18 cellular contexts compared by ENCODE assay signal in genomic region chr5:39022151-39022550, GRCh38. TPM values are rescaled to one million over a fixed set of nuclear protein-coding genes. Genes with fewer than 3 reads are reported as not detected.
DNase-seq lines count a peak whose midpoint lies in the region; ATAC-seq, FAIRE-seq and TF ChIP-seq lines count a peak whose summit lies in the region.
"Had no signal": no experiment of that assay in that cellular context is flagged by ENCODE, and none has a peak within 500 bp of the region (broad histone marks: within the 10 kb centered on the region; RNA-seq: fewer than 3 reads in every experiment).

No MANE protein-coding gene starts in this region.

- peaks cover 53% of the 10 kb centered on the region for H3K4me1 Mint-ChIP-seq in astrocyte (ENCODE audit: low read depth, unreplicated experiment)

- H3K79me2 ChIP-seq in astrocyte (ENCODE audit: insufficient read depth, low read length) (peaks cover 44% of the 10 kb centered on the region), mesendoderm (ENCODE audit: control insufficient read depth, insufficient read depth, low read length) (peaks cover 3% of the 10 kb centered on the region)

- H3K9me3 ChIP-seq in right cardiac atrium (ENCODE audit: control insufficient read depth, low read length) (no peaks in the 10 kb centered on the region), astrocyte (ENCODE audit: insufficient read depth, low read depth, low read length) (no peaks in the 10 kb centered on the region), psoas muscle (no peaks in the 10 kb centered on the region)

- peaks cover 4% of the 10 kb centered on the region for H3K79me1 ChIP-seq in mesendoderm (ENCODE audit: low read length)

- no peak overlapping the region for H2BK120ac ChIP-seq in mesendoderm (ENCODE audit: low read depth, low read length)

- no peak overlapping the region for H2AFZ ChIP-seq in astrocyte (ENCODE audit: low read depth, low read length)

- H3K4me3 ChIP-seq in right cardiac atrium (ENCODE audit: low read length) (no peak overlapping the region), astrocyte (ENCODE audit: insufficient read depth, low read depth, low read length) (no peak overlapping the region), mesendoderm (ENCODE audit: low read length) (no peak overlapping the region), psoas muscle (no peak overlapping the region)
- H3K4me3 ChIP-seq: A549; BLaER1 treated with 17β-estradiol and CSF1 and Interleukin-3, amounts not matched to agents 10 nM and 100 nM; K562 had no signal

- TF ChIP-seq CTCF in astrocyte (IDR thresholded peaks at IDR 0.05; ENCODE audit: insufficient read depth, low read depth, low read length) (no peak), psoas muscle (IDR thresholded peaks at IDR 0.05) (no peak)

- H3K9me3 Mint-ChIP-seq in astrocyte (ENCODE audit: unreplicated experiment), result no peaks in the 10 kb centered on the region

- no peaks in the 10 kb centered on the region for H3K27me3 Mint-ChIP-seq in astrocyte (ENCODE audit: low read depth, unreplicated experiment)

- no peak overlapping the region for H2BK5ac ChIP-seq in mesendoderm (ENCODE audit: low read length)

- peak; percentile 23 for FAIRE-seq in astrocyte (lab: Jason Lieb, UNC)
- FAIRE-seq: A549, K562 had no signal

- peaks cover 8% of the 10 kb centered on the region for H3K4me1 ChIP-seq in right cardiac atrium (ENCODE audit: control insufficient read depth, insufficient read depth, low read length)
- peaks cover 9% of the 10 kb centered on the region for H3K4me1 ChIP-seq in astrocyte (ENCODE audit: insufficient read depth, low read length)
- peaks cover 10% of the 10 kb centered on the region for H3K4me1 ChIP-seq in mesendoderm (ENCODE audit: control insufficient read depth, low read depth, low read length)
- peaks cover 44% of the 10 kb centered on the region for H3K4me1 ChIP-seq in psoas muscle

- peak overlapping the region; percentile 5 for H3K27ac Mint-ChIP-seq in astrocyte (ENCODE audit: unreplicated experiment)

- no peak overlapping the region for H3K4ac ChIP-seq in mesendoderm (ENCODE audit: low read depth, low read length)

- WGBS in right cardiac atrium, result 91% methylated on average over 4 of the region's 4 CpGs
- no CpG with 5 or more reads among the region's 4 CpGs for WGBS in mesendoderm (ENCODE audit: extremely low coverage, insufficient coverage, low lambda C conversion rate)
- WGBS in psoas muscle, 3 donors, result 85 to 92% (median 90%) methylated on average over 4 of the region's 4 CpGs

- H3K27ac ChIP-seq in right cardiac atrium (ENCODE audit: low read length) (peak overlapping the region; percentile 37), astrocyte (ENCODE audit: low read depth, low read length) (no peak overlapping the region), mesendoderm (ENCODE audit: low read depth, low read length) (no peak overlapping the region), psoas muscle (peak overlapping the region; percentile 33)
- H3K27ac ChIP-seq: BLaER1 treated with 17β-estradiol and CSF1 and Interleukin-3, amounts not matched to agents 10 nM and 100 nM had no signal

- H3K9ac ChIP-seq in astrocyte (ENCODE audit: low read length), result no peak overlapping the region
- peak overlapping the region; percentile 3 for H3K9ac ChIP-seq in mesendoderm (ENCODE audit: low read length)
- H3K9ac ChIP-seq: BLaER1 treated with 17β-estradiol and CSF1 and Interleukin-3, amounts not matched to agents 10 nM and 100 nM had no signal

- no peak overlapping the region for H3K56ac ChIP-seq in mesendoderm (ENCODE audit: low read length)

- H4K8ac ChIP-seq in mesendoderm (ENCODE audit: low read depth, low read length), result no peak overlapping the region

- peaks cover 6% of the 10 kb centered on the region for H3K36me3 Mint-ChIP-seq in astrocyte (ENCODE audit: low read depth, unreplicated experiment)

- intact Hi-C loops in right cardiac atrium (cut with DNase I), result no loop called here
- intact Hi-C loops in Right ventricle myocardium inferior (cut with DNase I), result no loop called here
- intact Hi-C loops in psoas muscle (cut with DNase I), result no loop called here

- no peak overlapping the region for H3K23ac ChIP-seq in mesendoderm (ENCODE audit: low read length)

- no peak overlapping the region for H3K4me3 Mint-ChIP-seq in astrocyte (ENCODE audit: unreplicated experiment)

- H4K5ac ChIP-seq in mesendoderm (ENCODE audit: low read length), result no peak overlapping the region

- no peak overlapping the region for H3K4me2 ChIP-seq in astrocyte (ENCODE audit: low read length)
- H3K4me2 ChIP-seq in mesendoderm (ENCODE audit: low read length), result no peak overlapping the region
- H3K4me2 ChIP-seq: A549; BLaER1 treated with 17β-estradiol and CSF1 and Interleukin-3, amounts not matched to agents 10 nM and 100 nM had no signal

- DNase-seq in right cardiac atrium (no peak), Right ventricle myocardium inferior (ENCODE audit: missing footprints) (no peak), astrocyte (ENCODE audit: low read depth) (no peak), mesendoderm (peak; percentile 29), psoas muscle (no peak), CD1c-positive myeloid dendritic cell (ENCODE audit: extremely low spot score) (no peak)
- DNase-seq: COR-L47, MV-4-11, NCI-H1417, NCI-H187 treated with DMSO at 0.1 percent for 48 hours, NCI-H345, NCI-H526 had no signal

- H2BK15ac ChIP-seq in mesendoderm (replicated peaks; ENCODE audit: low read depth), result no peak overlapping the region

- H3K27me3 ChIP-seq in right cardiac atrium (ENCODE audit: control insufficient read depth, insufficient read depth) (no peaks in the 10 kb centered on the region), astrocyte (ENCODE audit: insufficient read depth, low read length) (no peaks in the 10 kb centered on the region), mesendoderm (ENCODE audit: insufficient read depth, low read length, poor library complexity) (no peaks in the 10 kb centered on the region), psoas muscle (ENCODE audit: insufficient read depth in 3 of 3, low read length in 2 of 3) (no peaks in the 10 kb centered on the region)
- H3K27me3 ChIP-seq: BLaER1 treated with 17β-estradiol and CSF1 and Interleukin-3, amounts not matched to agents 10 nM and 100 nM had no signal

- H3K36me3 ChIP-seq in astrocyte (ENCODE audit: insufficient read depth, low read length) (no peaks in the 10 kb centered on the region), mesendoderm (ENCODE audit: control insufficient read depth, insufficient read depth, low read length) (no peaks in the 10 kb centered on the region), psoas muscle (ENCODE audit: insufficient read depth in 1 of 2, low read depth in 1 of 2) (peaks cover 0 to 18% of the 10 kb centered on the region in 2 donors)

- no peak overlapping the region for H2AK5ac ChIP-seq in mesendoderm (ENCODE audit: low read length)

- ATAC-seq in right cardiac atrium (no peak), Right ventricle myocardium inferior (no peak), psoas muscle (no peak), HG03139 (IDR thresholded peaks at IDR 0.05; ENCODE audit: unreplicated experiment) (no peak), GM19328 (IDR thresholded peaks at IDR 0.05; ENCODE audit: unreplicated experiment) (no peak)
- ATAC-seq: A549, HCT116 had no signal

- H4K20me1 ChIP-seq in astrocyte (ENCODE audit: insufficient read depth, low read length), result peaks cover 8% of the 10 kb centered on the region

- H3K18ac ChIP-seq in mesendoderm (ENCODE audit: low read length), result no peak overlapping the region

RNA-seq across cellular contexts. Expression of gene RICTOR, which starts 52.0 kb away (rescaled TPM):
- total RNA-seq in right cardiac atrium (10 to 100 TPM; 27.6 to 43.1 (median 30.7) TPM), Right ventricle myocardium inferior (26.0 TPM), astrocyte (38.2 and 43.2 TPM in 2 replicates), psoas muscle (10 to 100 TPM; 34.0 to 46.7 (median 41.0) TPM)
- polyA plus RNA-seq in right cardiac atrium (6.6 TPM), psoas muscle (1 to 10 TPM; 2.7 to 9.5 (median 6.4) TPM)
- polyA plus RNA-seq in mesendoderm (2013, experiment 1 of 2), result 5.5 TPM
- polyA plus RNA-seq in mesendoderm (2013, experiment 2 of 2), result 5.4 TPM

Comparison
In these comparisons a context has a peak if more than half of its experiments do, and no peak if none do; other contexts are left out.
1. H3K27ac ChIP-seq: peak in right cardiac atrium (single experiment) and psoas muscle (single experiment); none in astrocyte (single experiment) and mesendoderm (single experiment).